In genomic region chr12:120180975-120181374, GRCh38 we compare ENCODE assay signal across 19 cellular contexts. TPM values are rescaled to one million over a fixed set of nuclear protein-coding genes. Genes with fewer than 3 reads are reported as not detected.
DNase-seq lines count a peak whose midpoint lies in the region; ATAC-seq, FAIRE-seq and TF ChIP-seq lines count a peak whose summit lies in the region.
"Had no signal": no experiment of that assay in that cellular context is flagged by ENCODE, and none has a peak within 500 bp of the region (broad histone marks: within the 10 kb centered on the region; RNA-seq: fewer than 3 reads in every experiment).

No MANE protein-coding gene starts in this region.

- in situ Hi-C loops in Panc1 (cut with HindIII; ENCODE audit: low pct_unique_long_range_greater_than_20kb, low sequenced_read_pairs): no loop called here

- ATAC-seq in PC-3 (peak; percentile 19; the same call in 1 of the 2 replicates), Panc1 (0 out of 2 replicates have a peak, but pooled peaks have one; percentile 44), mucosa of descending colon (peak; percentile 55), GM21619 (IDR thresholded peaks at IDR 0.05; ENCODE audit: unreplicated experiment) (no peak)

- no peaks in the 10 kb centered on the region for H3K9me2 ChIP-seq in PC-3 (replicated peaks; ENCODE audit: low read length)

- H3K4me1 ChIP-seq in PC-3 (ENCODE audit: insufficient read depth, low read length) (peaks cover 24% of the 10 kb centered on the region), Panc1 (ENCODE audit: control insufficient read depth, insufficient read depth, low read length) (no peaks in the 10 kb centered on the region), mucosa of descending colon (ENCODE audit: low read depth) (no peaks in the 10 kb centered on the region)

- POLR2A ChIA-PET in PC-3 (lab: Charles Lee; ENCODE audit: unreplicated experiment) (no interaction called here), Panc1 (lab: Charles Lee) (no interaction called here)

- CTCF ChIA-PET in PC-3 (lab: Charles Lee) (no interaction called here), Panc1 (lab: Charles Lee) (no interaction called here)

- H3K36me3 ChIP-seq in PC-3 (ENCODE audit: low read depth, low read length) (peaks cover 71% of the 10 kb centered on the region), Panc1 (ENCODE audit: control insufficient read depth, insufficient read depth, low read length) (peaks cover 8% of the 10 kb centered on the region), mucosa of descending colon (ENCODE audit: low read depth) (peaks cover 24% of the 10 kb centered on the region)

- H3K4me3 ChIP-seq in PC-3 (ENCODE audit: low read length) (no peak overlapping the region), Panc1 (ENCODE audit: low read depth in 2 of 2, low read length in 2 of 2) (no peak overlapping the region), mucosa of descending colon (no peak overlapping the region)
- H3K4me3 ChIP-seq: GM23248 had no signal

- H3K27me3 ChIP-seq in PC-3 (ENCODE audit: low read length) (no peaks in the 10 kb centered on the region), Panc1 (ENCODE audit: control insufficient read depth, insufficient read depth, low read length) (no peaks in the 10 kb centered on the region)

- peaks cover 7% of the 10 kb centered on the region for H3F3A ChIP-seq in PC-3 (ENCODE audit: low read length, unreplicated experiment)

- no peaks in the 10 kb centered on the region for H3K9me3 ChIP-seq in PC-3 (ENCODE audit: low read length)
- H3K9me3 ChIP-seq in Panc1 (ENCODE audit: control insufficient read depth, insufficient read depth, low read depth, low read length): no peaks in the 10 kb centered on the region
- no peaks in the 10 kb centered on the region for H3K9me3 ChIP-seq in mucosa of descending colon

- H4K20me1 ChIP-seq in PC-3 (ENCODE audit: low read length): peaks cover 27% of the 10 kb centered on the region

- TF ChIP-seq CTCF in PC-3 (conservative IDR thresholded peaks at IDR 0.05; ENCODE audit: low read depth, low read length): no peak
- TF ChIP-seq CTCF in Panc1 (IDR thresholded peaks at IDR 0.05): no peak
- TF ChIP-seq CTCF in mucosa of descending colon (IDR thresholded peaks at IDR 0.05): no peak

- FAIRE-seq in GM19239 (lab: Jason Lieb, UNC): no peak
- FAIRE-seq: GM12891, GM18507, H1 had no signal

- intact Hi-C loops in PC-3 (cut with micrococcal nuclease) (no loop called here), Panc1 (cut with micrococcal nuclease; ENCODE audit: unreplicated experiment) (no loop called here), mucosa of descending colon (cut with DNase I, micrococcal nuclease) (no loop called here)

- DNase-seq in PC-3: peak; percentile 50
- DNase-seq in Panc1 (ENCODE audit: low read depth, low spot score): no peak
- DNase-seq in mucosa of descending colon: no peak
- DNase-seq in GM19239 (ENCODE audit: insufficient read length, low spot score): no peak
- no peak for DNase-seq in HT-29 (ENCODE audit: low spot score)
- DNase-seq: C1 segment of cervical spinal cord; Calu3; CD4-positive, alpha-beta memory T cell; COR-L47; DMS53; DMS79 treated with DMSO at 0.1 percent for 48 hours; GF-D8; GM23248; H7; HCEC 1CT had no signal

- no peak overlapping the region for H3K9ac ChIP-seq in PC-3 (ENCODE audit: low read length)
- H3K9ac ChIP-seq: GM23248 had no signal

- H3K27ac ChIP-seq in PC-3 (ENCODE audit: low read length) (no peak overlapping the region), Panc1 (ENCODE audit: low read length) (no peak overlapping the region)
- H3K27ac ChIP-seq: GM23248 had no signal

- no TSS peak for BruUV-seq in PC-3 (replicated peaks; lab: Mats Ljungman, UMichigan)
- no TSS peak for BruUV-seq in Panc1 (replicated peaks; lab: Mats Ljungman, UMichigan)

- peaks cover 67% of the 10 kb centered on the region for H3K79me2 ChIP-seq in PC-3 (ENCODE audit: low read length)

- H2AFZ ChIP-seq in PC-3 (ENCODE audit: low read length): no peak overlapping the region
- H2AFZ ChIP-seq: GM23248 had no signal

- no peak overlapping the region for H3K4me2 ChIP-seq in PC-3 (ENCODE audit: low read length)

RNA-seq across cellular contexts. Expression of gene GCN1, which starts 13.5 kb away (rescaled TPM):
- total RNA-seq in PC-3 (2014; rRNA removed) (254 and 334 TPM in 2 replicates), Panc1 (2021; ENCODE audit: unreplicated experiment) (175 TPM), mucosa of descending colon (100 to 1,000 TPM in 1 of 3 donors, 10 to 100 TPM in 2; 74.6 to 108 (median 76.7) TPM)
- polyA plus RNA-seq in Panc1 (2012; ENCODE audit: insufficient read length): 125 TPM
- 217 and 227 TPM in 2 replicates for total RNA-seq in HT-29 (2014; rRNA removed; shearing (Covaris generic))

RNA-seq across cellular contexts. Expression of gene RPLP0, which starts 19.9 kb away (rescaled TPM):
- total RNA-seq in PC-3 (2014; rRNA removed) (6,714 and 7,550 TPM in 2 replicates), Panc1 (2021; ENCODE audit: unreplicated experiment) (2,628 TPM), mucosa of descending colon (1,000 to 10,000 TPM; 1,175 to 1,810 (median 1,602) TPM)
- 4,062 TPM for polyA plus RNA-seq in Panc1 (2012; ENCODE audit: insufficient read length)
- total RNA-seq in HT-29 (2014; rRNA removed; shearing (Covaris generic)): 5,263 and 5,354 TPM in 2 replicates
